Comparison of ENCODE assay signal across 11 cellular contexts in the genomic region with DNA sequence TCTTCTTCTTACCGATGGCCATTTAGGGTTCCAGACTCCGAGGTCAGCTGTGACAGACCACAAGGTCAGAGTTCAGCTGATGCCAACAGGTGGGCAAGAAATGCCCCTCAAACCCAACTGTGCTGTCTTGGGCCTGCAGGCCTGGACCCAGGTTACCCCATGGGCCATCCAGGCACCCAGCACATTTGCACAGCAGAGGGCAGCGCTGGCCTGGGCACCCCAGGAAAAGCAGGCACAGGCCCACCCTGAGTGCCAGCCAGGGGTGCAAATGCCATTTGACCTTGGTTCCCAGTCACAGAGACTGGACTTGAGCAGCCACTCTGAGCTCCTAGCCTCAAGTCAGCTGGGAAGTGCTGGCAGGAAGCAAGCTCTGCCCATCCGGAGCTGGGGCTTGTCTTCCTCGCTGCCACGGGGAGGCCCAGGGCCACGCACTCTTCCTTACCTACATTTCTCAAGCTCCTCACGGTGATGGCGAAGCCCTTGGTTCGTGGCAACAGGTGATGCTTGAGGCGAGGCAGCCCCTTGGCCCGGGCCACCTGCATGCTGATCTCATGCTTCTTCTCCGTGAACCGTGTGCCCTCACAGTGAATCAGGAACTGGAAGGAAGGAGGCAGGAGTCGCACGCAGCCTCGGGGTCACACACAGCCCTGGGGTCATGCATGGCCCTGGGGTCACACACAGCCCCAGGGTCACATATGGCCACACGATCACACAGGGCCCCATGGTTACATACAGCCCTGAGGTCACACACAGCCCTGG.
DNase-seq lines count a peak whose midpoint lies in the region; ATAC-seq and TF ChIP-seq lines count a peak whose summit lies in the region.
"Had no signal": no experiment of that assay in that cellular context is flagged by ENCODE, and none has a peak within 500 bp of the region (broad histone marks: within the 10 kb centered on the region; RNA-seq: fewer than 3 reads in every experiment).

No MANE protein-coding gene starts in this region.

- TF ChIP-seq CTCF in fibroblast of pulmonary artery (IDR thresholded peaks at IDR 0.05; ENCODE audit: low read length, missing control alignments): peak; percentile 49
- peak in 5 of 6 experiments; percentile 14 to 55 (median 43) for TF ChIP-seq CTCF in thyroid gland (IDR thresholded peaks at IDR 0.05)

- H3K4me3 ChIP-seq in fibroblast of pulmonary artery (replicated peaks; ENCODE audit: low read depth, low read length): no peak overlapping the region
- H3K4me3 ChIP-seq in thyroid gland (replicated peaks in 1 of 3): no peak overlapping the region
- H3K4me3 ChIP-seq: HAP-1 had no signal

- H3K4me1 ChIP-seq in thyroid gland: no peaks in the 10 kb centered on the region
- H3K4me1 ChIP-seq: HAP-1 had no signal

- H3K9me3 ChIP-seq in thyroid gland: no peaks in the 10 kb centered on the region
- H3K9me3 ChIP-seq: HAP-1 had no signal

- peaks cover 0 to 3% of the 10 kb centered on the region in 2 donors for H3K36me3 ChIP-seq in thyroid gland
- H3K36me3 ChIP-seq: HAP-1 had no signal

- intact Hi-C loops in thyroid gland (cut with DNase I): loop anchor here (5.0 kb wide), 1 partner anchor 219 kb away; no protein-coding TSS in a partner anchor

- TF ChIP-seq POLR2A in thyroid gland (IDR thresholded peaks at IDR 0.05): no peak

- ATAC-seq in activated CD8-positive, alpha-beta memory T cell treated with anti-CD3 and anti-CD28 coated beads, Interleukin-2, amount 10 ng/mL, durations not matched to agents 7 days and 5 days: peak; percentile 45
- peak; percentile 92 for ATAC-seq in SK-N-SH treated with all-trans-retinoic acid at 6 μM for 48 hours
- ATAC-seq in GM19395 (IDR thresholded peaks at IDR 0.05; ENCODE audit: unreplicated experiment): no peak

- no peak overlapping the region for H3K4me3 Mint-ChIP-seq in activated CD8-positive, alpha-beta memory T cell treated with anti-CD3 and anti-CD28 coated beads, Interleukin-2, amount 10 ng/mL, durations not matched to agents 7 days and 5 days
- H3K4me3 Mint-ChIP-seq: memory B cell had no signal

- no peaks in the 10 kb centered on the region for H3K4me1 Mint-ChIP-seq in activated CD8-positive, alpha-beta memory T cell treated with anti-CD3 and anti-CD28 coated beads, Interleukin-2, amount 10 ng/mL, durations not matched to agents 7 days and 5 days
- H3K4me1 Mint-ChIP-seq: memory B cell had no signal

- CTCF ChIA-PET in activated CD8-positive, alpha-beta memory T cell treated with anti-CD3 and anti-CD28 coated beads, Interleukin-2, amount 10 ng/mL, durations not matched to agents 7 days and 5 days (lab: Charles Lee): interaction anchor here (1.4 to 1.6 kb wide), 2 partner anchors 218 to 221 kb away, joined by 5 to 14 read pairs; no protein-coding TSS in a partner anchor

- H3K27ac ChIP-seq in thyroid gland: no peak overlapping the region
- H3K27ac ChIP-seq: C4-2B had no signal

- 87 to 91% methylated on average over 6 to 10 of the region's 18 CpGs for WGBS in thyroid gland, 2 donors

- no peaks in the 10 kb centered on the region for H3K36me3 Mint-ChIP-seq in activated CD8-positive, alpha-beta memory T cell treated with anti-CD3 and anti-CD28 coated beads, Interleukin-2, amount 10 ng/mL, durations not matched to agents 7 days and 5 days

- peaks cover under 1% of the 10 kb centered on the region for H3K9me3 Mint-ChIP-seq in activated CD8-positive, alpha-beta memory T cell treated with anti-CD3 and anti-CD28 coated beads, Interleukin-2, amount 10 ng/mL, durations not matched to agents 7 days and 5 days (ENCODE audit: low read depth)

- no peak for DNase-seq in activated CD8-positive, alpha-beta memory T cell treated with anti-CD3 and anti-CD28 coated beads, Interleukin-2, amount 10 ng/mL, durations not matched to agents 7 days and 5 days
- no peak for DNase-seq in activated CD8-positive, alpha-beta memory T cell treated with anti-CD3 and anti-CD28 coated beads for 24 hours
- DNase-seq in fibroblast of pulmonary artery (ENCODE audit: low read depth): peak; percentile 17
- peak in 1 of 2 donors; percentile 15 for DNase-seq in thyroid gland
- DNase-seq in NCI-H82 treated with DMSO at 0.1 percent for 48 hours (lab: John Stamatoyannopoulos, UW; ENCODE audit: unreplicated experiment): no peak
- no peak for DNase-seq in activated CD4-positive, CD25-positive, alpha-beta regulatory T cell (lab: John Stamatoyannopoulos, UW)

- H3K27ac Mint-ChIP-seq in activated CD8-positive, alpha-beta memory T cell treated with anti-CD3 and anti-CD28 coated beads, Interleukin-2, amount 10 ng/mL, durations not matched to agents 7 days and 5 days: no peak overlapping the region
- H3K27ac Mint-ChIP-seq: memory B cell had no signal

- no peaks in the 10 kb centered on the region for H3K27me3 Mint-ChIP-seq in activated CD8-positive, alpha-beta memory T cell treated with anti-CD3 and anti-CD28 coated beads, Interleukin-2, amount 10 ng/mL, durations not matched to agents 7 days and 5 days

- H3K27me3 ChIP-seq in thyroid gland: no peaks in the 10 kb centered on the region

TF ChIP-seq in SK-N-SH treated with all-trans-retinoic acid at 6 μM for 48 hours, 23 proteins besides CTCF, POLR2A, EP300 and RAD21:
- TF ChIP-seq, protein P1, sequence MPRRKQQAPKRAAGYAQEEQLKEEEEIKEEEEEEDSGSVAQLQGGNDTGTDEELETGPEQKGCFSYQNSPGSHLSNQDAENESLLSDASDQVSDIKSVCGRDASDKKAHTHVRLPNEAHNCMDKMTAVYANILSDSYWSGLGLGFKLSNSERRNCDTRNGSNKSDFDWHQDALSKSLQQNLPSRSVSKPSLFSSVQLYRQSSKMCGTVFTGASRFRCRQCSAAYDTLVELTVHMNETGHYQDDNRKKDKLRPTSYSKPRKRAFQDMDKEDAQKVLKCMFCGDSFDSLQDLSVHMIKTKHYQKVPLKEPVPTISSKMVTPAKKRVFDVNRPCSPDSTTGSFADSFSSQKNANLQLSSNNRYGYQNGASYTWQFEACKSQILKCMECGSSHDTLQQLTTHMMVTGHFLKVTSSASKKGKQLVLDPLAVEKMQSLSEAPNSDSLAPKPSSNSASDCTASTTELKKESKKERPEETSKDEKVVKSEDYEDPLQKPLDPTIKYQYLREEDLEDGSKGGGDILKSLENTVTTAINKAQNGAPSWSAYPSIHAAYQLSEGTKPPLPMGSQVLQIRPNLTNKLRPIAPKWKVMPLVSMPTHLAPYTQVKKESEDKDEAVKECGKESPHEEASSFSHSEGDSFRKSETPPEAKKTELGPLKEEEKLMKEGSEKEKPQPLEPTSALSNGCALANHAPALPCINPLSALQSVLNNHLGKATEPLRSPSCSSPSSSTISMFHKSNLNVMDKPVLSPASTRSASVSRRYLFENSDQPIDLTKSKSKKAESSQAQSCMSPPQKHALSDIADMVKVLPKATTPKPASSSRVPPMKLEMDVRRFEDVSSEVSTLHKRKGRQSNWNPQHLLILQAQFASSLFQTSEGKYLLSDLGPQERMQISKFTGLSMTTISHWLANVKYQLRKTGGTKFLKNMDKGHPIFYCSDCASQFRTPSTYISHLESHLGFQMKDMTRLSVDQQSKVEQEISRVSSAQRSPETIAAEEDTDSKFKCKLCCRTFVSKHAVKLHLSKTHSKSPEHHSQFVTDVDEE (CRISPR knock-in tag; IDR thresholded peaks at IDR 0.05): no peak
- no peak for TF ChIP-seq TOX (CRISPR knock-in tag; IDR thresholded peaks at IDR 0.05; ENCODE audit: borderline replicate concordance)
- TF ChIP-seq ZFP30 (CRISPR knock-in tag; IDR thresholded peaks at IDR 0.05): no peak
- TF ChIP-seq ZNF70 (CRISPR knock-in tag; IDR thresholded peaks at IDR 0.05): no peak
- TF ChIP-seq ZNF565 (CRISPR knock-in tag; conservative IDR thresholded peaks at IDR 0.05; ENCODE audit: low read depth): no peak
- TF ChIP-seq ZFP3 (CRISPR knock-in tag; IDR thresholded peaks at IDR 0.05): no peak
- TF ChIP-seq, protein P2, sequence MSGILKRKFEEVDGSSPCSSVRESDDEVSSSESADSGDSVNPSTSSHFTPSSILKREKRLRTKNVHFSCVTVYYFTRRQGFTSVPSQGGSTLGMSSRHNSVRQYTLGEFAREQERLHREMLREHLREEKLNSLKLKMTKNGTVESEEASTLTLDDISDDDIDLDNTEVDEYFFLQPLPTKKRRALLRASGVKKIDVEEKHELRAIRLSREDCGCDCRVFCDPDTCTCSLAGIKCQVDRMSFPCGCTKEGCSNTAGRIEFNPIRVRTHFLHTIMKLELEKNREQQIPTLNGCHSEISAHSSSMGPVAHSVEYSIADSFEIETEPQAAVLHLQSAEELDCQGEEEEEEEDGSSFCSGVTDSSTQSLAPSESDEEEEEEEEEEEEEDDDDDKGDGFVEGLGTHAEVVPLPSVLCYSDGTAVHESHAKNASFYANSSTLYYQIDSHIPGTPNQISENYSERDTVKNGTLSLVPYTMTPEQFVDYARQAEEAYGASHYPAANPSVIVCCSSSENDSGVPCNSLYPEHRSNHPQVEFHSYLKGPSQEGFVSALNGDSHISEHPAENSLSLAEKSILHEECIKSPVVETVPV (CRISPR knock-in tag; IDR thresholded peaks at IDR 0.05): no peak
- no peak for TF ChIP-seq OSR1 (CRISPR knock-in tag; IDR thresholded peaks at IDR 0.05)
- TF ChIP-seq ISL1 (CRISPR knock-in tag; IDR thresholded peaks at IDR 0.05): no peak
- TF ChIP-seq, protein P3, sequence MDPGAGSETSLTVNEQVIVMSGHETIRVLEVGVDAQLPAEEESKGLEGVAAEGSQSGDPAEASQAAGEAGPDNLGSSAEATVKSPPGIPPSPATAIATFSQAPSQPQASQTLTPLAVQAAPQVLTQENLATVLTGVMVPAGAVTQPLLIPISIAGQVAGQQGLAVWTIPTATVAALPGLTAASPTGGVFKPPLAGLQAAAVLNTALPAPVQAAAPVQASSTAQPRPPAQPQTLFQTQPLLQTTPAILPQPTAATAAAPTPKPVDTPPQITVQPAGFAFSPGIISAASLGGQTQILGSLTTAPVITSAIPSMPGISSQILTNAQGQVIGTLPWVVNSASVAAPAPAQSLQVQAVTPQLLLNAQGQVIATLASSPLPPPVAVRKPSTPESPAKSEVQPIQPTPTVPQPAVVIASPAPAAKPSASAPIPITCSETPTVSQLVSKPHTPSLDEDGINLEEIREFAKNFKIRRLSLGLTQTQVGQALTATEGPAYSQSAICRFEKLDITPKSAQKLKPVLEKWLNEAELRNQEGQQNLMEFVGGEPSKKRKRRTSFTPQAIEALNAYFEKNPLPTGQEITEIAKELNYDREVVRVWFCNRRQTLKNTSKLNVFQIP (CRISPR knock-in tag; IDR thresholded peaks at IDR 0.05; ENCODE audit: borderline replicate concordance, low read depth): no peak
- no peak for TF ChIP-seq ZC3H10 (CRISPR knock-in tag; IDR thresholded peaks at IDR 0.05)
- TF ChIP-seq PPARA (CRISPR knock-in tag; IDR thresholded peaks at IDR 0.05; ENCODE audit: borderline replicate concordance): no peak
- TF ChIP-seq TCF4 (CRISPR knock-in tag; IDR thresholded peaks at IDR 0.05; ENCODE audit: borderline replicate concordance): no peak
- TF ChIP-seq SNAI2 (CRISPR knock-in tag; IDR thresholded peaks at IDR 0.05): no peak
- TF ChIP-seq CSDC2 (CRISPR knock-in tag; IDR thresholded peaks at IDR 0.05): no peak
